In genomic region chr4:185479507-185479971, GRCh38 we compare ENCODE assay signal across 12 cellular contexts.
DNase-seq lines count a peak whose midpoint lies in the region; ATAC-seq lines count a peak whose summit lies in the region.
"Had no signal": no experiment of that assay in that cellular context is flagged by ENCODE, and none has a peak within 500 bp of the region (broad histone marks: within the 10 kb centered on the region; RNA-seq: fewer than 3 reads in every experiment).

No MANE protein-coding gene starts in this region.

- DNase-seq in DMS53 (lab: John Stamatoyannopoulos, UW): peak; percentile 25
- DNase-seq in DMS53 treated with DMSO at 0.1 percent for 48 hours (lab: John Stamatoyannopoulos, UW; ENCODE audit: unreplicated experiment): no peak
- DNase-seq in iris pigment epithelial cell (ENCODE audit: low read depth): peak; percentile 42
- DNase-seq in iPS-NIHi11 (ENCODE audit: low spot score): no peak
- DNase-seq in CD1c-positive myeloid dendritic cell (ENCODE audit: extremely low spot score): no peak
- no peak for DNase-seq in stimulated activated CD4-positive, alpha-beta T cell treated with anti-CD3 and anti-CD28 coated beads, Interleukin-4, amount 100 ng/mL, for 1 hour
- DNase-seq: activated T-cell treated with anti-CD3 and anti-CD28 coated beads, Interleukin-2, amount 50 U/mL, for 48 hours; cortex of kidney; posterior cingulate gyrus; SHP77 had no signal

- ATAC-seq in GM21360 (IDR thresholded peaks at IDR 0.05; ENCODE audit: unreplicated experiment) (peak; percentile 92), HG03095 (IDR thresholded peaks at IDR 0.05; ENCODE audit: unreplicated experiment) (peak; percentile 93)

Comparison
In these comparisons a context has a peak if more than half of its experiments do, and no peak if none do; other contexts are left out.
1. DNase-seq: peak in DMS53 (single experiment) and iris pigment epithelial cell (single experiment); none in DMS53 treated with DMSO at 0.1 percent for 48 hours (single experiment), iPS-NIHi11 (single experiment), CD1c-positive myeloid dendritic cell (single experiment) and stimulated activated CD4-positive, alpha-beta T cell treated with anti-CD3 and anti-CD28 coated beads, Interleukin-4, amount 100 ng/mL, for 1 hour (single experiment).